ENCODE assay signal across 1 cellular context in genomic region chr19:1685785-1686184, GRCh38.
TF ChIP-seq lines count a peak whose summit lies in the region.

No MANE protein-coding gene starts in this region.

TF ChIP-seq in K562, 482 proteins besides CTCF, POLR2A, EP300 and RAD21 (continued from another document):
- 0 out of 4 replicates have a peak, but pooled peaks have one; percentile 14 to 48 for TF ChIP-seq KDM1A (IDR thresholded peaks at IDR 0.05)
- TF ChIP-seq BCOR (IDR thresholded peaks at IDR 0.05) = peak; percentile 22; the same call in 1 of the 2 replicates
- peak; percentile 95 for TF ChIP-seq ZNF121 (CRISPR knock-in tag; conservative IDR thresholded peaks at IDR 0.05)
